Comparison of ENCODE assay signal across 16 cellular contexts in genomic region chr6:140388141-140388802, GRCh38.
"Had no signal": no experiment of that assay in that cellular context is flagged by ENCODE, and none has a peak within 500 bp of the region (broad histone marks: within the 10 kb centered on the region; RNA-seq: fewer than 3 reads in every experiment).

No MANE protein-coding gene starts in this region.

- H3K36me3 ChIP-seq: esophagus muscularis mucosa, gastroesophageal sphincter, left ventricle myocardium inferior, ovary, thyroid gland, uterus had no signal

- ATAC-seq: activated CD4-positive, alpha-beta T cell treated with anti-CD3 and anti-CD28 coated beads for 36 hours; activated T-cell treated with anti-CD3 and anti-CD28 coated beads, Interleukin-2, amount 50 U/mL, for 72 hours; gastroesophageal sphincter had no signal

- DNase-seq: activated CD4-positive, alpha-beta memory T cell treated with anti-CD3 and anti-CD28 coated beads, Interleukin-2, amount 10 ng/mL, durations not matched to agents 7 days and 5 days; activated CD4-positive, alpha-beta T cell treated with anti-CD3 and anti-CD28 coated beads for 36 hours; activated gamma-delta T cell treated with Interleukin-2 at 50 U/mL for 16 hours; activated naive CD8-positive, alpha-beta T cell treated with anti-CD3 and anti-CD28 coated beads for 36 hours; activated T-cell treated with anti-CD3 and anti-CD28 coated beads, Interleukin-2, amount 50 U/mL, for 72 hours; anterior cingulate cortex; dorsolateral prefrontal cortex; islet precursor cell; left ventricle myocardium inferior; ovary; T-helper 9 cell; thyroid gland; uterus had no signal

- H3K9me3 ChIP-seq: esophagus muscularis mucosa, left ventricle myocardium inferior, ovary, thyroid gland, uterus had no signal

- H3K27ac ChIP-seq: dorsolateral prefrontal cortex, esophagus muscularis mucosa, gastroesophageal sphincter, left ventricle myocardium inferior, ovary, thyroid gland, uterus, VCaP had no signal

- H3K4me3 ChIP-seq: dorsolateral prefrontal cortex, esophagus muscularis mucosa, gastroesophageal sphincter, left ventricle myocardium inferior, ovary, thyroid gland, uterus had no signal

- H3K4me1 ChIP-seq: esophagus muscularis mucosa, gastroesophageal sphincter, left ventricle myocardium inferior, thyroid gland, uterus had no signal

- H3K27me3 ChIP-seq: dorsolateral prefrontal cortex, esophagus muscularis mucosa, gastroesophageal sphincter, ovary, thyroid gland, uterus had no signal
